29 cellular contexts compared by ENCODE assay signal in genomic region chr16:57020651-57021050, GRCh38. TPM values are rescaled to one million over a fixed set of nuclear protein-coding genes. Genes with fewer than 3 reads are reported as not detected.
DNase-seq lines count a peak whose midpoint lies in the region; ATAC-seq, FAIRE-seq and TF ChIP-seq lines count a peak whose summit lies in the region.
"Had no signal": no experiment of that assay in that cellular context is flagged by ENCODE, and none has a peak within 500 bp of the region (broad histone marks: within the 10 kb centered on the region; RNA-seq: fewer than 3 reads in every experiment).

No MANE protein-coding gene starts in this region.

- peak overlapping the region; percentile 16; the same call in 1 of the 2 replicates for H4K8ac ChIP-seq in H1 (ENCODE audit: extremely low read depth, insufficient read depth, low read length)

- H3K27me3 ChIP-seq in H7 (ENCODE audit: control insufficient read depth, insufficient read depth, low read length): no peaks in the 10 kb centered on the region
- H3K27me3 ChIP-seq in H1 (replicated peaks in 1 of 4; ENCODE audit: control insufficient read depth in 3 of 4, extremely low read depth in 1 of 4, insufficient read depth in 3 of 4, low read length in 3 of 4): no peaks in the 10 kb centered on the region
- no peaks in the 10 kb centered on the region for H3K27me3 ChIP-seq in sigmoid colon
- H3K27me3 ChIP-seq: BLaER1, ovary, right atrium auricular region had no signal

- no peaks in the 10 kb centered on the region for H3K36me3 ChIP-seq in H7 (replicated peaks; ENCODE audit: control insufficient read depth, insufficient read depth, low read length)
- no peaks in the 10 kb centered on the region for H3K36me3 ChIP-seq in H1 (ENCODE audit: control insufficient read depth in 2 of 4, insufficient read depth in 4 of 4, low read length in 3 of 4)
- peaks cover 4 to 63% (median 42%) of the 10 kb centered on the region in 4 donors for H3K36me3 ChIP-seq in sigmoid colon
- H3K36me3 ChIP-seq: ovary, SJCRH30 had no signal

- no peak overlapping the region for H2BK20ac ChIP-seq in H1 (ENCODE audit: low read length)

- peak overlapping the region; percentile 70 for H3K27ac Mint-ChIP-seq in activated naive CD4-positive, alpha-beta T cell treated with anti-CD3 and anti-CD28 coated beads, Interleukin-2, amount 10 ng/mL, durations not matched to agents 7 days and 5 days
- H3K27ac Mint-ChIP-seq: type B pancreatic cell had no signal

- no peak overlapping the region for H4K5ac ChIP-seq in H1 (ENCODE audit: insufficient read length, low read depth, low read length)

- H3K27me3 Mint-ChIP-seq in activated naive CD4-positive, alpha-beta T cell treated with anti-CD3 and anti-CD28 coated beads, Interleukin-2, amount 10 ng/mL, durations not matched to agents 7 days and 5 days: no peaks in the 10 kb centered on the region

- FAIRE-seq in H1 (lab: Jason Lieb, UNC): no peak
- FAIRE-seq: HTR-8/SVneo, kidney, TTC549 had no signal

- no peak overlapping the region for H3K27ac ChIP-seq in H1 (ENCODE audit: low read depth, low read length)
- H3K27ac ChIP-seq in sigmoid colon: no peak overlapping the region
- H3K27ac ChIP-seq: BLaER1, epithelial cell of prostate, ovary, right atrium auricular region, SJCRH30 had no signal

- CTCF ChIA-PET in activated naive CD4-positive, alpha-beta T cell treated with anti-CD3 and anti-CD28 coated beads, Interleukin-2, amount 10 ng/mL, durations not matched to agents 7 days and 5 days (lab: Charles Lee): interaction anchor here (1.2 kb wide), 1 partner anchor 55 kb away, joined by 5 read pairs; no protein-coding TSS in a partner anchor
- CTCF ChIA-PET in H1 (lab: Charles Lee; ENCODE audit: partially characterized antibody): interaction anchor here (0.6 to 1.6 kb wide), 5 partner anchors 10 to 130 kb away, joined by 3 to 6 read pairs (median 4); no protein-coding TSS in a partner anchor

- no peaks in the 10 kb centered on the region for H3K79me1 ChIP-seq in H1 (ENCODE audit: low read depth, low read length)

- H3K56ac ChIP-seq in H1 (replicated peaks; ENCODE audit: insufficient read length, low read depth, low read length): no peak overlapping the region

- H3K9ac ChIP-seq in H1 (replicated peaks in 1 of 4; ENCODE audit: extremely low read depth in 1 of 4, low read depth in 3 of 4, low read length in 3 of 4): no peak overlapping the region
- H3K9ac ChIP-seq: BLaER1 had no signal

- H3K36me3 Mint-ChIP-seq in activated naive CD4-positive, alpha-beta T cell treated with anti-CD3 and anti-CD28 coated beads, Interleukin-2, amount 10 ng/mL, durations not matched to agents 7 days and 5 days: peaks cover 88% of the 10 kb centered on the region
- H3K36me3 Mint-ChIP-seq: type B pancreatic cell had no signal

- 91% methylated on average over 8 of the region's 8 CpGs; no CpG with 5 or more reads in 1 of the 2 experiments for WGBS in H1 (ENCODE audit: extremely low coverage in 1 of 2, insufficient coverage in 1 of 2, insufficient read length in 1 of 2, insufficient replicate concordance in 2 of 2, low coverage in 1 of 2, low lambda C conversion rate in 2 of 2, missing lambda C conversion rate in 1 of 2), 2 experiments
- 88 to 93% methylated on average over 8 of the region's 8 CpGs for WGBS in sigmoid colon, 2 donors

- H2AFZ ChIP-seq in H1 (ENCODE audit: low read length): no peak overlapping the region

- no peak for TF ChIP-seq RAD21 in H1 (IDR thresholded peaks at IDR 0.05 in 1 of 2, conservative IDR thresholded peaks at IDR 0.05 in 1 of 2; ENCODE audit: low read depth in 2 of 2, low read length in 2 of 2)

- no peak overlapping the region for H2BK12ac ChIP-seq in H1 (ENCODE audit: low read depth, low read length)

- TF ChIP-seq EP300 in H1 (IDR thresholded peaks at IDR 0.05; ENCODE audit: borderline replicate concordance in 1 of 2, low read depth in 2 of 2, low read length in 2 of 2) (no peak), sigmoid colon (IDR thresholded peaks at IDR 0.05) (no peak)

- no peak overlapping the region for H3K4me2 ChIP-seq in H1 (ENCODE audit: insufficient read depth in 1 of 2, low read depth in 2 of 2, low read length in 2 of 2)
- H3K4me2 ChIP-seq: BLaER1 had no signal

- H3K23me2 ChIP-seq in H1 (ENCODE audit: low read depth, low read length): no peaks in the 10 kb centered on the region

- no peak overlapping the region for H4K91ac ChIP-seq in H1 (replicated peaks; ENCODE audit: insufficient read length, low read length)

- no peaks in the 10 kb centered on the region for H3K9me3 Mint-ChIP-seq in activated naive CD4-positive, alpha-beta T cell treated with anti-CD3 and anti-CD28 coated beads, Interleukin-2, amount 10 ng/mL, durations not matched to agents 7 days and 5 days

- no peak overlapping the region for H3K23ac ChIP-seq in H1 (ENCODE audit: insufficient read length)

- H3K4me3 ChIP-seq in H7 (ENCODE audit: insufficient read depth, low read depth, low read length) (no peak overlapping the region), H1 (ENCODE audit: extremely low read depth in 1 of 4, insufficient read depth in 2 of 4, low read depth in 3 of 4, low read length in 4 of 4) (no peak overlapping the region), sigmoid colon (no peak overlapping the region)
- H3K4me3 ChIP-seq: BLaER1, ovary, right atrium auricular region, SJCRH30 had no signal

- H3K4me3 Mint-ChIP-seq in activated naive CD4-positive, alpha-beta T cell treated with anti-CD3 and anti-CD28 coated beads, Interleukin-2, amount 10 ng/mL, durations not matched to agents 7 days and 5 days: no peak overlapping the region
- H3K4me3 Mint-ChIP-seq: type B pancreatic cell had no signal

- ATAC-seq in GM18861 (IDR thresholded peaks at IDR 0.05; ENCODE audit: unreplicated experiment): no peak
- ATAC-seq: HCT116 had no signal

- H3K4ac ChIP-seq in H1 (replicated peaks; ENCODE audit: insufficient read length, low read depth, low read length): no peak overlapping the region

- intact Hi-C loops in sigmoid colon (cut with DNase I): no loop called here

- POLR2A ChIA-PET in H1 (lab: Charles Lee; ENCODE audit: partially characterized antibody): no interaction called here

- H2AK5ac ChIP-seq in H1 (ENCODE audit: low read depth, low read length): no peak overlapping the region

- H4K20me1 ChIP-seq in H1 (replicated peaks in 1 of 2; ENCODE audit: control insufficient read depth in 1 of 2, insufficient read depth in 2 of 2, low read length in 2 of 2): no peaks in the 10 kb centered on the region
- H4K20me1 ChIP-seq: BLaER1 had no signal

- H3K9me3 ChIP-seq in H1 (ENCODE audit: insufficient read depth in 2 of 2, low read depth in 1 of 2, low read length in 1 of 2): no peaks in the 10 kb centered on the region
- H3K9me3 ChIP-seq in sigmoid colon: no peaks in the 10 kb centered on the region
- H3K9me3 ChIP-seq: BLaER1, ovary, right atrium auricular region, SJCRH30 had no signal

- TF ChIP-seq CTCF in H1 (IDR thresholded peaks at IDR 0.05; ENCODE audit: control extremely low read depth in 1 of 3, insufficient read depth in 1 of 3, low read depth in 1 of 3, low read length in 3 of 3) (no peak), sigmoid colon (IDR thresholded peaks at IDR 0.05) (no peak)

- no peak overlapping the region for H2BK5ac ChIP-seq in H1 (ENCODE audit: low read depth, low read length)

- no peak overlapping the region for H2BK120ac ChIP-seq in H1 (replicated peaks; ENCODE audit: low read depth, low read length)

- no peaks in the 10 kb centered on the region for H3K79me2 ChIP-seq in H1 (ENCODE audit: control insufficient read depth in 1 of 2, insufficient read depth in 2 of 2, low read length in 2 of 2)

- no peak overlapping the region for H3K18ac ChIP-seq in H1 (ENCODE audit: extremely low read depth, low read length)

- H3K4me1 Mint-ChIP-seq in activated naive CD4-positive, alpha-beta T cell treated with anti-CD3 and anti-CD28 coated beads, Interleukin-2, amount 10 ng/mL, durations not matched to agents 7 days and 5 days: peaks cover 82% of the 10 kb centered on the region

- H3K4me1 ChIP-seq in H1 (replicated peaks in 1 of 4; ENCODE audit: control insufficient read depth in 3 of 4, insufficient read depth in 4 of 4, low read length in 3 of 4) (no peaks in the 10 kb centered on the region), sigmoid colon (no peaks in the 10 kb centered on the region)
- H3K4me1 ChIP-seq: right atrium auricular region, SJCRH30 had no signal

- no peak overlapping the region for H2BK15ac ChIP-seq in H1 (ENCODE audit: low read length)

- no peak for TF ChIP-seq POLR2A in H1 (IDR thresholded peaks at IDR 0.05; ENCODE audit: control extremely low read depth in 1 of 2, low read depth in 2 of 2, low read length in 2 of 2)
- TF ChIP-seq POLR2A in sigmoid colon (IDR thresholded peaks at IDR 0.05): no peak

- DNase-seq in activated naive CD4-positive, alpha-beta T cell treated with anti-CD3 and anti-CD28 coated beads, Interleukin-2, amount 10 ng/mL, durations not matched to agents 7 days and 5 days: peak; percentile 16
- no peak for DNase-seq in activated naive CD4-positive, alpha-beta T cell (lab: John Stamatoyannopoulos, UW)
- DNase-seq in H7 (peak; percentile 14), H1 (ENCODE audit: low read depth in 1 of 2, low spot score in 2 of 2) (no peak), sigmoid colon (peak; percentile 53), NCI-H128 (lab: John Stamatoyannopoulos, UW; ENCODE audit: unreplicated experiment) (no peak)
- DNase-seq: amygdala; DND-41; glutamatergic neuron; KBM-7; kidney; NCI-H1105 treated with DMSO at 0.1 percent for 48 hours; NCI-H2029 treated with DMSO at 0.1 percent for 48 hours; NCI-H226; NCI-H748 treated with DMSO at 0.1 percent for 48 hours; ovary; SJCRH30; stimulated activated CD4-positive, alpha-beta T cell treated with anti-CD3 and anti-CD28 coated beads, Interleukin-2, amount 100 ng/mL, for 48 hours; substantia nigra had no signal

- no peak overlapping the region for H3K14ac ChIP-seq in H1 (ENCODE audit: insufficient read length)

RNA-seq across cellular contexts. Expression of gene NLRC5, which starts 31.3 kb away (rescaled TPM):
- 0.80 and 0.85 TPM in 2 replicates for total RNA-seq in H7 (2014; rRNA removed; shearing (Covaris generic))
- total RNA-seq in H1 (2021; fragmentation: NEBNext Ultra II Directional; extraction: Animal tissue kit (Norgen Biotek cat#: 25700)): 2.8 and 3.2 TPM in 2 replicates
- polyA plus RNA-seq in H1 (2011; rRNA removed): 2.0 and 2.2 TPM in 2 replicates
- 1.8 TPM for polyA plus RNA-seq in H1 (2011; cell fraction: cytosol; rRNA removed)
- 8.8 TPM for polyA plus RNA-seq in H1 (2011; cell fraction: nucleus; rRNA removed)
- polyA plus RNA-seq in H1 (2012, experiment 1 of 2): 0.97 to 4.4 TPM (median 2.8 TPM) in 4 replicates
- 1.3 TPM for polyA plus RNA-seq in H1 (2012, experiment 2 of 2)
- polyA plus RNA-seq in H1 (2013, experiment 1 of 2): 1.3 TPM
- polyA plus RNA-seq in H1 (2013, experiment 2 of 2): 1.1 TPM
- polyA minus RNA-seq in H1 (2011; rRNA and poly(A)+ RNA removed): 4.4 and 5.0 TPM in 2 replicates
- 2.4 TPM for polyA minus RNA-seq in H1 (2011; cell fraction: cytosol; rRNA and poly(A)+ RNA removed)
- polyA minus RNA-seq in H1 (2011; cell fraction: nucleus; rRNA and poly(A)+ RNA removed): 10.5 TPM
- 10 to 100 TPM in 3 of 4 donors, 1 to 10 TPM in 1; 9.5 to 37.7 (median 16.0) TPM for total RNA-seq in sigmoid colon
- 100 to 1,000 TPM in 1 of 3 donors, 10 to 100 TPM in 2; 13.8 to 119 (median 24.0) TPM for polyA plus RNA-seq in sigmoid colon
- polyA plus RNA-seq: neural cell had no signal

RNA-seq across cellular contexts. Expression of gene CETP, which starts 58.9 kb away (rescaled TPM):
- not detected in 2 replicates for total RNA-seq in H7 (2014; rRNA removed; shearing (Covaris generic))
- total RNA-seq in H1 (2021; fragmentation: NEBNext Ultra II Directional; extraction: Animal tissue kit (Norgen Biotek cat#: 25700)): not detected in 2 replicates
- not detected in 2 replicates for polyA plus RNA-seq in H1 (2011; rRNA removed)
- polyA plus RNA-seq in H1 (2011; cell fraction: cytosol; rRNA removed): not detected
- not detected for polyA plus RNA-seq in H1 (2011; cell fraction: nucleus; rRNA removed)
- 0.09 TPM in 1 of 4 replicates, not detected in the others for polyA plus RNA-seq in H1 (2012, experiment 1 of 2)
- not detected for polyA plus RNA-seq in H1 (2012, experiment 2 of 2)
- not detected for polyA plus RNA-seq in H1 (2013, experiment 1 of 2)
- 0.02 TPM for polyA plus RNA-seq in H1 (2013, experiment 2 of 2)
- polyA minus RNA-seq in H1 (2011; rRNA and poly(A)+ RNA removed): not detected in 2 replicates
- not detected for polyA minus RNA-seq in H1 (2011; cell fraction: cytosol; rRNA and poly(A)+ RNA removed)
- not detected for polyA minus RNA-seq in H1 (2011; cell fraction: nucleus; rRNA and poly(A)+ RNA removed)
- under 1 TPM in 2 of 4 donors, not detected in 2; 0.36 to 0.55 TPM for total RNA-seq in sigmoid colon
- 1 to 10 TPM in 2 of 3 donors, not detected in 1; 1.2 to 2.1 TPM for polyA plus RNA-seq in sigmoid colon
- total RNA-seq: MCF 10A, right atrium auricular region had no signal
- polyA plus RNA-seq: neural cell had no signal

Comparison
In these comparisons a context has a peak if more than half of its experiments do, and no peak if none do; other contexts are left out.
1. DNase-seq: peak in activated naive CD4-positive, alpha-beta T cell treated with anti-CD3 and anti-CD28 coated beads, Interleukin-2, amount 10 ng/mL, durations not matched to agents 7 days and 5 days (single experiment), H7 (single experiment) and sigmoid colon (single experiment); none in activated naive CD4-positive, alpha-beta T cell (0 of 4), H1 (0 of 2) and NCI-H128 (single experiment).